ENCODE assay signal across 38 cellular contexts in the genomic region with DNA sequence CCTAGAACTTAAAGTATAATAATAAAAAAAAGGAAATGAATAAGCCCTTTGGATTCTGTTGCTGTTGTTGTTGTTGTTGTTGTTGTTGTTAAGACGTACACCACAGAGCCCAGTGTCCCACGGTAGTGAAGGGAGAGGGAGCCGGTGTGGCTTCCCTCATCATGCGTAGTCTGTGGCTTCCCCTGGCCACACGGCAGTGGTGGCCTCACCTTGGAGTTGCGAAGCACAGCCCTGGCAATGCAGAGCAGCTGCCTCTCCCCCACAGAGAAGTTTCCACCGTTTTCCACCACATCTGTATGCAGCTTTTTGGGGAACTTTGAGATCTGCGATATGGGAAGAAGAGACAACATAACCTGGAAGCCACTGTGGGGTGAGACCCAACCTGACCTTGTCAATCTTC. TPM values are rescaled to one million over a fixed set of nuclear protein-coding genes. Genes with fewer than 3 reads are reported as not detected.
"Had no signal": no experiment of that assay in that cellular context is flagged by ENCODE, and none has a peak within 500 bp of the region (broad histone marks: within the 10 kb centered on the region; RNA-seq: fewer than 3 reads in every experiment).

No MANE protein-coding gene starts in this region.

- H3K27me3 Mint-ChIP-seq: activated CD4-positive, alpha-beta memory T cell treated with anti-CD3 and anti-CD28 coated beads for 36 hours; activated CD8-positive, alpha-beta T cell treated with anti-CD3 and anti-CD28 coated beads for 36 hours had no signal

- H3K9me3 Mint-ChIP-seq: activated B cell treated with CpG ODN at 0.5 μM for 24 hours; activated CD4-positive, alpha-beta memory T cell treated with anti-CD3 and anti-CD28 coated beads for 36 hours; activated CD4-positive, alpha-beta T cell treated with anti-CD3 and anti-CD28 coated beads, Interleukin-2, amount 10 ng/mL, durations not matched to agents 24 days and 14 days; activated CD8-positive, alpha-beta T cell treated with anti-CD3 and anti-CD28 coated beads for 36 hours; activated naive CD4-positive, alpha-beta T cell treated with anti-CD3 and anti-CD28 coated beads for 36 hours; activated naive CD4-positive, alpha-beta T cell treated with anti-CD3 and anti-CD28 coated beads, Interleukin-2, amount 50 U/mL, for 72 hours; activated naive CD8-positive, alpha-beta T cell treated with anti-CD3 and anti-CD28 coated beads for 36 hours; activated T-cell treated with anti-CD3 and anti-CD28 coated beads, Interleukin-2, amount 50 U/mL, for 4 hours; activated T-cell treated with anti-CD3 and anti-CD28 coated beads, Interleukin-2, amount 50 U/mL, for 72 hours; activated T-helper 1 cell treated with anti-CD3 and anti-CD28 coated beads, Interleukin-12 subunit alpha, Interleukin-12 subunit beta, Interleukin-2, Interleukin-4 antibody, amounts not matched to agents 30 ng/mL and 10 ng/mL and 1 ng/mL, durations not matched to agents 14 hours and 24 hours and 36 hours; activated T-helper 17 cell treated with anti-CD3 and anti-CD28 coated beads, Interleukin-2, amount 50 U/mL, for 72 hours; central memory CD8-positive, alpha-beta T cell; T-cell; T-helper 2 cell treated with Interferon-gamma antibody and Interleukin-4, amounts not matched to agents 5 μg/mL and 100 μg/mL, for 36 hours had no signal

- H3K36me3 ChIP-seq: adrenal gland, brain microvascular endothelial cell, breast epithelium had no signal

- H3K36me3 Mint-ChIP-seq: activated CD4-positive, alpha-beta memory T cell treated with anti-CD3 and anti-CD28 coated beads for 36 hours; activated naive CD4-positive, alpha-beta T cell treated with anti-CD3 and anti-CD28 coated beads, Interleukin-2, amount 50 U/mL, for 72 hours; activated naive CD8-positive, alpha-beta T cell treated with anti-CD3 and anti-CD28 coated beads for 36 hours; T-cell had no signal

- ATAC-seq: activated CD8-positive, alpha-beta T cell treated with anti-CD3 and anti-CD28 coated beads for 36 hours; activated naive CD4-positive, alpha-beta T cell treated with anti-CD3 and anti-CD28 coated beads, Interleukin-2, amount 50 U/mL, for 72 hours; activated T-cell treated with anti-CD3 and anti-CD28 coated beads, Interleukin-2, amount 50 U/mL, for 4 hours; activated T-cell treated with anti-CD3 and anti-CD28 coated beads, Interleukin-2, amount 50 U/mL, for 72 hours; activated T-helper 17 cell treated with anti-CD3 and anti-CD28 coated beads, Interleukin-2, amount 50 U/mL, for 72 hours; body of pancreas; T-cell had no signal

- DNase-seq: activated B cell treated with CpG ODN at 0.5 μM for 24 hours; activated CD4-positive, alpha-beta memory T cell treated with anti-CD3 and anti-CD28 coated beads for 36 hours; activated CD4-positive, alpha-beta T cell treated with anti-CD3 and anti-CD28 coated beads for 4 hours; activated CD4-positive, alpha-beta T cell treated with anti-CD3 and anti-CD28 coated beads, Interleukin-2, amount 10 ng/mL, durations not matched to agents 24 days and 14 days; activated CD4-positive, alpha-beta T cell treated with anti-CD3 and anti-CD28 coated beads, Interleukin-2, amount 50 U/mL, for 1 hour; activated CD4-positive, alpha-beta T cell treated with anti-CD3 and anti-CD28 coated beads, Interleukin-2, amount 50 U/mL, for 4 hours; activated CD4-positive, CD25-positive, alpha-beta regulatory T cell treated with anti-CD3 and anti-CD28 coated beads, Interleukin-2, amount 50 U/mL, for 72 hours; activated CD8-positive, alpha-beta memory T cell treated with anti-CD3 and anti-CD28 coated beads, Interleukin-2, amount 50 U/mL, for 4 hours; activated CD8-positive, alpha-beta T cell treated with anti-CD3 and anti-CD28 coated beads for 36 hours; activated effector memory CD4-positive, alpha-beta T cell treated with anti-CD3 and anti-CD28 coated beads, Interleukin-2, amount 50 U/mL, for 16 hours; activated gamma-delta T cell treated with Interleukin-2 at 50 U/mL for 16 hours; activated naive CD4-positive, alpha-beta T cell; activated naive CD4-positive, alpha-beta T cell treated with anti-CD3 and anti-CD28 coated beads for 36 hours; activated naive CD4-positive, alpha-beta T cell treated with anti-CD3 and anti-CD28 coated beads, Interleukin-2, amount 50 U/mL, for 16 hours; activated naive CD8-positive, alpha-beta T cell treated with anti-CD3 and anti-CD28 coated beads for 36 hours; activated T-cell treated with anti-CD3 and anti-CD28 coated beads for 4 hours; activated T-cell treated with anti-CD3 and anti-CD28 coated beads, Interleukin-2, amount 50 U/mL, for 1 hour; activated T-cell treated with anti-CD3 and anti-CD28 coated beads, Interleukin-2, amount 50 U/mL, for 4 hours; activated T-cell treated with anti-CD3 and anti-CD28 coated beads, Interleukin-2, amount 50 U/mL, for 72 hours; adrenal gland; amniotic stem cell; aorta; body of pancreas; brain microvascular endothelial cell; caudate nucleus; T-cell; T-helper 2 cell; T-helper 9 cell had no signal

- H3K4me3 Mint-ChIP-seq: activated B cell treated with CpG ODN at 0.5 μM for 24 hours; activated CD4-positive, alpha-beta memory T cell treated with anti-CD3 and anti-CD28 coated beads for 36 hours; activated CD4-positive, alpha-beta T cell treated with anti-CD3 and anti-CD28 coated beads, Interleukin-2, amount 10 ng/mL, durations not matched to agents 24 days and 14 days; activated CD8-positive, alpha-beta T cell treated with anti-CD3 and anti-CD28 coated beads for 36 hours; activated naive CD4-positive, alpha-beta T cell treated with anti-CD3 and anti-CD28 coated beads for 36 hours; activated naive CD8-positive, alpha-beta T cell treated with anti-CD3 and anti-CD28 coated beads for 36 hours; activated T-cell treated with anti-CD3 and anti-CD28 coated beads, Interleukin-2, amount 50 U/mL, for 4 hours; activated T-cell treated with anti-CD3 and anti-CD28 coated beads, Interleukin-2, amount 50 U/mL, for 72 hours; activated T-helper 1 cell treated with anti-CD3 and anti-CD28 coated beads, Interleukin-12 subunit alpha, Interleukin-12 subunit beta, Interleukin-2, Interleukin-4 antibody, amounts not matched to agents 30 ng/mL and 10 ng/mL and 1 ng/mL, durations not matched to agents 14 hours and 24 hours and 36 hours; activated T-helper 17 cell treated with anti-CD3 and anti-CD28 coated beads, Interleukin-2, amount 50 U/mL, for 72 hours; central memory CD8-positive, alpha-beta T cell; T-cell; T-helper 2 cell treated with Interferon-gamma antibody and Interleukin-4, amounts not matched to agents 5 μg/mL and 100 μg/mL, for 36 hours had no signal

- H3K4me1 ChIP-seq: adrenal gland, breast epithelium had no signal

- H3K27me3 ChIP-seq: adrenal gland, body of pancreas, brain microvascular endothelial cell, breast epithelium had no signal

- H3K27ac ChIP-seq: adrenal gland, body of pancreas, brain microvascular endothelial cell, breast epithelium, VCaP had no signal

- H3K9me3 ChIP-seq: adrenal gland, body of pancreas, breast epithelium had no signal

- H3K27ac Mint-ChIP-seq: activated B cell treated with CpG ODN at 0.5 μM for 24 hours; activated CD4-positive, alpha-beta memory T cell treated with anti-CD3 and anti-CD28 coated beads for 36 hours; activated CD4-positive, alpha-beta T cell treated with anti-CD3 and anti-CD28 coated beads, Interleukin-2, amount 10 ng/mL, durations not matched to agents 24 days and 14 days; activated CD8-positive, alpha-beta T cell treated with anti-CD3 and anti-CD28 coated beads for 36 hours; activated naive CD4-positive, alpha-beta T cell treated with anti-CD3 and anti-CD28 coated beads for 36 hours; activated naive CD4-positive, alpha-beta T cell treated with anti-CD3 and anti-CD28 coated beads, Interleukin-2, amount 50 U/mL, for 72 hours; activated naive CD8-positive, alpha-beta T cell treated with anti-CD3 and anti-CD28 coated beads for 36 hours; activated T-cell treated with anti-CD3 and anti-CD28 coated beads, Interleukin-2, amount 50 U/mL, for 72 hours; activated T-helper 1 cell treated with anti-CD3 and anti-CD28 coated beads, Interleukin-12 subunit alpha, Interleukin-12 subunit beta, Interleukin-2, Interleukin-4 antibody, amounts not matched to agents 30 ng/mL and 10 ng/mL and 1 ng/mL, durations not matched to agents 14 hours and 24 hours and 36 hours; activated T-helper 17 cell treated with anti-CD3 and anti-CD28 coated beads, Interleukin-2, amount 50 U/mL, for 72 hours; T-cell; T-helper 2 cell treated with Interferon-gamma antibody and Interleukin-4, amounts not matched to agents 5 μg/mL and 100 μg/mL, for 36 hours had no signal

- H3K4me3 ChIP-seq: adrenal gland, body of pancreas, breast epithelium had no signal

RNA-seq across cellular contexts. Expression of gene ABCC12, which starts 14.1 kb away (rescaled TPM):
- total RNA-seq: activated B cell treated with CpG ODN at 0.5 μM for 24 hours; activated CD4-positive, alpha-beta memory T cell treated with anti-CD3 and anti-CD28 coated beads for 36 hours; activated CD4-positive, alpha-beta T cell treated with anti-CD3 and anti-CD28 coated beads, Interleukin-2, amount 10 ng/mL, durations not matched to agents 24 days and 14 days; activated CD8-positive, alpha-beta memory T cell treated with anti-CD3 and anti-CD28 coated beads for 36 hours; activated CD8-positive, alpha-beta T cell treated with anti-CD3 and anti-CD28 coated beads for 36 hours; activated naive CD4-positive, alpha-beta T cell treated with anti-CD3 and anti-CD28 coated beads for 36 hours; activated naive CD4-positive, alpha-beta T cell treated with anti-CD3 and anti-CD28 coated beads, Interleukin-2, amount 50 U/mL, for 72 hours; activated naive CD8-positive, alpha-beta T cell treated with anti-CD3 and anti-CD28 coated beads for 36 hours; activated T-cell treated with anti-CD3 and anti-CD28 coated beads, Interleukin-2, amount 50 U/mL, for 4 hours; activated T-cell treated with anti-CD3 and anti-CD28 coated beads, Interleukin-2, amount 50 U/mL, for 72 hours; activated T-helper 1 cell treated with anti-CD3 and anti-CD28 coated beads, Interleukin-12 subunit alpha, Interleukin-12 subunit beta, Interleukin-2, Interleukin-4 antibody, amounts not matched to agents 30 ng/mL and 10 ng/mL and 1 ng/mL, durations not matched to agents 14 hours and 24 hours and 36 hours; activated T-helper 17 cell treated with anti-CD3 and anti-CD28 coated beads, Interleukin-2, amount 50 U/mL, for 72 hours; adrenal gland; aorta; astrocyte; body of pancreas; T-cell; T-helper 1 cell treated with Interleukin-12 subunit alpha and Interleukin-12 subunit beta and Interleukin-4 antibody, amounts not matched to agents 30 ng/mL and 1 ng/mL, for 36 hours had no signal
- polyA plus RNA-seq: adrenal gland had no signal
